In genomic region chr7:134470864-134471263, GRCh38 we compare ENCODE assay signal across 17 cellular contexts. TPM values are rescaled to one million over a fixed set of nuclear protein-coding genes. Genes with fewer than 3 reads are reported as not detected.
A peak's percentile ranks its signal among the peaks of the same experiment; 100 is the strongest.
DNase-seq lines count a peak whose midpoint lies in the region; ATAC-seq and TF ChIP-seq lines count a peak whose summit lies in the region.
"Had no signal": no experiment of that assay in that cellular context is flagged by ENCODE, and none has a peak within 500 bp of the region (broad histone marks: within the 10 kb centered on the region; RNA-seq: fewer than 3 reads in every experiment).

No MANE protein-coding gene starts in this region.

- TF ChIP-seq POLR2A in thyroid gland (IDR thresholded peaks at IDR 0.05), result no peak

- TF ChIP-seq CTCF in upper lobe of right lung (IDR thresholded peaks at IDR 0.05) (no peak), thyroid gland (IDR thresholded peaks at IDR 0.05) (no peak)

- WGBS in thyroid gland, 2 donors, result 93 to 96% methylated on average over 4 of the region's 4 CpGs

- ATAC-seq in esophagus mucosa (peak; percentile 94), upper lobe of right lung (peak; percentile 36), GM19452 (IDR thresholded peaks at IDR 0.05; ENCODE audit: unreplicated experiment) (no peak)

- H3K27ac ChIP-seq in upper lobe of right lung, result no peak overlapping the region
- H3K27ac ChIP-seq in thyroid gland, result no peak overlapping the region
- H3K27ac ChIP-seq: coronary artery had no signal

- no peaks in the 10 kb centered on the region for H3K9me3 ChIP-seq in upper lobe of right lung
- no peaks in the 10 kb centered on the region for H3K9me3 ChIP-seq in thyroid gland

- H3K36me3 ChIP-seq in upper lobe of right lung, result no peaks in the 10 kb centered on the region
- H3K36me3 ChIP-seq in thyroid gland, result no peaks in the 10 kb centered on the region

- no peak overlapping the region for H3K4me3 ChIP-seq in upper lobe of right lung
- no peak overlapping the region for H3K4me3 ChIP-seq in thyroid gland (replicated peaks in 1 of 3)
- H3K4me3 ChIP-seq: coronary artery had no signal

- H3K27me3 ChIP-seq in upper lobe of right lung (no peaks in the 10 kb centered on the region), thyroid gland (no peaks in the 10 kb centered on the region)

- no peaks in the 10 kb centered on the region for H3K4me1 ChIP-seq in upper lobe of right lung
- no peaks in the 10 kb centered on the region for H3K4me1 ChIP-seq in thyroid gland

- intact Hi-C loops in upper lobe of right lung (cut with DNase I), result no loop called here
- intact Hi-C loops in thyroid gland (cut with DNase I), result no loop called here

- DNase-seq in stimulated activated CD4-positive, alpha-beta T cell treated with anti-CD3 and anti-CD28 coated beads, Interleukin-1b, Interleukin-23, amount 100 ng/mL, for 48 hours, result peak; percentile 20
- DNase-seq in stimulated activated CD4-positive, alpha-beta T cell treated with anti-CD3 and anti-CD28 coated beads, Interleukin-4, amount 100 ng/mL, for 24 hours, result no peak
- peak; percentile 87 for DNase-seq in RPMI7951 (ENCODE audit: low read depth)
- DNase-seq in upper lobe of right lung, result no peak
- DNase-seq in activated CD8-positive, alpha-beta memory T cell treated with anti-CD3 and anti-CD28 coated beads, Interleukin-2, amount 50 U/mL, for 48 hours, result no peak
- DNase-seq in thyroid gland, result no peak
- DNase-seq: activated CD4-positive, alpha-beta T cell treated with anti-CD3 and anti-CD28 coated beads, Interleukin-2, amount 50 U/mL, for 48 hours; activated effector memory CD4-positive, alpha-beta T cell treated with anti-CD3 and anti-CD28 coated beads, Interleukin-2, amount 50 U/mL, for 16 hours; DMS153; left cardiac atrium; naive B cell; NCI-H345; OCI-M1; T-helper 2 cell had no signal

RNA-seq across cellular contexts. Expression of gene AKR1B1, which starts 12.0 kb away (rescaled TPM):
- total RNA-seq in RPMI7951 (2014; rRNA removed; shearing (Covaris generic)), result 353 and 358 TPM in 2 replicates
- 28.5 TPM for total RNA-seq in esophagus mucosa
- 91.8 TPM for total RNA-seq in upper lobe of right lung
- total RNA-seq in thyroid gland, result 100 to 1,000 TPM in 1 of 4 donors, 10 to 100 TPM in 3; 39.4 to 103 (median 63.0) TPM

RNA-seq across cellular contexts. Expression of gene AKR1B10, which starts 56.5 kb away (rescaled TPM):
- 4.0 TPM in 2 replicates for total RNA-seq in RPMI7951 (2014; rRNA removed; shearing (Covaris generic))
- 411 TPM for total RNA-seq in esophagus mucosa
- not detected for total RNA-seq in upper lobe of right lung
- total RNA-seq in thyroid gland, result 1 to 10 TPM in 2 of 4 donors, under 1 TPM in 2; 0.42 to 5.3 (median 0.90) TPM

Comparison
In these comparisons a context has a peak if more than half of its experiments do, and no peak if none do; other contexts are left out.
1. DNase-seq: peak in stimulated activated CD4-positive, alpha-beta T cell treated with anti-CD3 and anti-CD28 coated beads, Interleukin-1b, Interleukin-23, amount 100 ng/mL, for 48 hours (single experiment) and RPMI7951 (single experiment); none in stimulated activated CD4-positive, alpha-beta T cell treated with anti-CD3 and anti-CD28 coated beads, Interleukin-4, amount 100 ng/mL, for 24 hours (single experiment), upper lobe of right lung (single experiment), activated CD8-positive, alpha-beta memory T cell treated with anti-CD3 and anti-CD28 coated beads, Interleukin-2, amount 50 U/mL, for 48 hours (single experiment) and thyroid gland (0 of 2).
2. RNA of gene AKR1B10, which starts 56.5 kb away (total RNA-seq): 411 TPM in esophagus mucosa (single experiment); 4.0 TPM in RPMI7951, 0.42 to 5.3 TPM in thyroid gland and not detected in upper lobe of right lung (single experiment); every median in the first group is over 10 times any median in the second.